In the genomic region with DNA sequence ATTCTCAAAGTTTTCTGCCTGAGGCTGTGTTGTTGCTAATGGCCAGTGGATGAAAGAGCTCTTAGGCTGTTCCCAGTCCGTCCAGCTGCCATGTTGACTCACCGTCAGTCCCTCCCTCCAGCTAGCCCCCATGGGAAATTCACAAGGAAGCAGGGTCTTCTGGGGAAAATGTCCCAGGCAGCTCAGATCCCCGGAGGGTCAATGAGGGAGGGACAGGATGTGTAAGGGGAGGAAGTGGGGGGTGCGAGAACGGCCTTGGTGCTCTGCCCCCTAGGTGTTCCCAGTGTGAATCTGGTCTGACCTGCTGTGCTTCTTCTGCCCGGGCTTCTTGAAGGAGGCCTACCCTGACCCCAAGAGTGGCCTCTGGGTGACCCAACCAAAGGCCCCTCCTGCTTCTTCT, we compare ENCODE assay signal across 15 cellular contexts.
DNase-seq lines count a peak whose midpoint lies in the region; ATAC-seq and TF ChIP-seq lines count a peak whose summit lies in the region.
"Had no signal": no experiment of that assay in that cellular context is flagged by ENCODE, and none has a peak within 500 bp of the region (broad histone marks: within the 10 kb centered on the region; RNA-seq: fewer than 3 reads in every experiment).

No MANE protein-coding gene starts in this region.

- intact Hi-C loops in Right ventricle myocardium superior (cut with DNase I) (no loop called here), Right ventricle myocardium inferior (cut with DNase I) (no loop called here)

- no peak overlapping the region for H3K4me3 ChIP-seq in foreskin fibroblast (ENCODE audit: low read depth in 1 of 2, low read length in 2 of 2)
- H3K4me3 ChIP-seq: heart right ventricle, lung had no signal

- TF ChIP-seq CTCF in foreskin fibroblast (IDR thresholded peaks at IDR 0.05; ENCODE audit: low read depth, low read length) = no peak

- ATAC-seq in Right ventricle myocardium superior (ENCODE audit: poor library complexity) (no peak), Right ventricle myocardium inferior (no peak)
- ATAC-seq: activated CD4-positive, alpha-beta T cell treated with anti-CD3 and anti-CD28 coated beads for 36 hours; activated naive CD4-positive, alpha-beta T cell treated with anti-CD3 and anti-CD28 coated beads, Interleukin-2, amount 50 U/mL, for 72 hours; heart right ventricle had no signal

- DNase-seq in Right ventricle myocardium superior = peak; percentile 26
- no peak for DNase-seq in Right ventricle myocardium inferior (ENCODE audit: missing footprints)
- peak; percentile 89 for DNase-seq in RPMI7951 (ENCODE audit: low read depth)
- DNase-seq in foreskin melanocyte = peak; percentile 32
- no peak for DNase-seq in inferior parietal cortex (ENCODE audit: extremely low spot score)
- no peak for DNase-seq in foreskin fibroblast
- DNase-seq in NCI-H1694 (lab: John Stamatoyannopoulos, UW) = no peak
- no peak for DNase-seq in stimulated activated CD4-positive, alpha-beta T cell treated with anti-CD3 and anti-CD28 coated beads, Interleukin-15, amount 100 ng/mL, for 24 hours
- DNase-seq: activated CD4-positive, alpha-beta T cell treated with anti-CD3 and anti-CD28 coated beads for 36 hours; heart right ventricle; KG1; NCI-H1092; stimulated activated CD4-positive, alpha-beta T cell treated with anti-CD3 and anti-CD28 coated beads, Interleukin-12 subunit alpha, Interleukin-12 subunit beta, amount 100 ng/mL, for 4 hours had no signal

Comparison
In these comparisons a context has a peak if more than half of its experiments do, and no peak if none do; other contexts are left out.
1. DNase-seq: peak in Right ventricle myocardium superior (single experiment), RPMI7951 (single experiment) and foreskin melanocyte (single experiment); none in Right ventricle myocardium inferior (single experiment), inferior parietal cortex (single experiment), foreskin fibroblast (0 of 2), NCI-H1694 (single experiment) and stimulated activated CD4-positive, alpha-beta T cell treated with anti-CD3 and anti-CD28 coated beads, Interleukin-15, amount 100 ng/mL, for 24 hours (single experiment).